29 cellular contexts compared by ENCODE assay signal in the genomic region with DNA sequence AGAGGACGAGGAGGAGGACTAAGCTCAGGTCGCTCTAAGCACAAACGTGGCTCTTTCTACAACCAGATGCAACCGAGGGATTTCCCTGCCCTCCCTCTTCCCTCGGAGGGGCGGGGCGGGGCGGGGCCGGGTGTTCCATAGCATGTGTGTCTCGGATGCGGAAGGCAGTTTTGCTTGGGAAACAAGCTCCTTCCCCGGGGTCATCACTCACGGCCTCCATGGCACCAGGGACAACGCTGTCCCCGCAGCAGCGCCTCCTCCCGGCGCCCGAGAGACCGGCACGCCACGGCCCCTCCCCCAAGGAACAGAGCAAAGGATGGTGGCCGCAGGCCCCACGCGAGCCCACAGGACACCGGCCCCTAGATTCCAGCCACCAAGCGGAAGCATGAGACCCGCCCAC.
DNase-seq lines count a peak whose midpoint lies in the region; ATAC-seq, FAIRE-seq and TF ChIP-seq lines count a peak whose summit lies in the region.
"Had no signal": no experiment of that assay in that cellular context is flagged by ENCODE, and none has a peak within 500 bp of the region (broad histone marks: within the 10 kb centered on the region; RNA-seq: fewer than 3 reads in every experiment).

No MANE protein-coding gene starts in this region.

- H3K4me2 ChIP-seq in PC-9: no peak overlapping the region

- 39 to 50% (median 48%) methylated on average over 28 of the region's 28 CpGs for WGBS in small intestine, 3 donors

- H3K4me1 ChIP-seq in iPS-20b (ENCODE audit: insufficient read depth, low read length): no peaks in the 10 kb centered on the region
- no peaks in the 10 kb centered on the region for H3K4me1 ChIP-seq in small intestine (ENCODE audit: control insufficient read depth in 2 of 2, insufficient read depth in 1 of 2, low read depth in 1 of 2, low read length in 1 of 2)
- H3K4me1 ChIP-seq in PC-9 (replicated peaks; ENCODE audit: insufficient read depth): no peaks in the 10 kb centered on the region
- H3K4me1 ChIP-seq: esophagus muscularis mucosa, foreskin keratinocyte, heart left ventricle had no signal

- H4K20me1 ChIP-seq in PC-9 (ENCODE audit: insufficient read depth): no peaks in the 10 kb centered on the region

- H3K27ac ChIP-seq in iPS-20b (ENCODE audit: low read length) (no peak overlapping the region), small intestine (ENCODE audit: low read depth in 1 of 2, low read length in 1 of 2) (no peak overlapping the region), PC-9 (no peak overlapping the region)
- H3K27ac ChIP-seq: cardiac muscle cell, esophagus muscularis mucosa, foreskin keratinocyte, heart left ventricle had no signal

- H3K27me3 ChIP-seq in iPS-20b (ENCODE audit: insufficient read depth, low read length): no peaks in the 10 kb centered on the region
- no peaks in the 10 kb centered on the region for H3K27me3 ChIP-seq in small intestine (ENCODE audit: control insufficient read depth in 2 of 2, insufficient read depth in 2 of 2, low read length in 2 of 2)
- H3K27me3 ChIP-seq in PC-9 (ENCODE audit: insufficient read depth, low read depth): peaks cover 100% of the 10 kb centered on the region
- H3K27me3 ChIP-seq: cardiac muscle cell, foreskin keratinocyte had no signal

- H3K9ac ChIP-seq in iPS-20b (ENCODE audit: low read depth, low read length): no peak overlapping the region; the same call in 1 of the 2 replicates

- H3K4me3 ChIP-seq in iPS-20b (ENCODE audit: low read length) (peak overlapping the region; percentile 32; the same call in 1 of the 2 replicates), small intestine (ENCODE audit: low read depth in 1 of 2, low read length in 2 of 2) (no peak overlapping the region), PC-9 (no peak overlapping the region)
- H3K4me3 ChIP-seq: cardiac muscle cell, esophagus muscularis mucosa, heart left ventricle had no signal

- no peak for ATAC-seq in HG03196 (IDR thresholded peaks at IDR 0.05; ENCODE audit: unreplicated experiment)
- ATAC-seq: foreskin keratinocyte; heart left ventricle; left lobe of liver; stimulated activated naive CD8-positive, alpha-beta T cell treated with anti-CD3 and anti-CD28 coated beads, Interleukin-15, Interleukin-2, amounts not matched to agents 100 U/mL and 50 U/mL, for 24 hours had no signal

- peak; percentile 38 for DNase-seq in NCI-H748 (lab: John Stamatoyannopoulos, UW; ENCODE audit: unreplicated experiment)
- no peak for DNase-seq in NCI-H748 treated with DMSO at 0.1 percent for 48 hours (lab: John Stamatoyannopoulos, UW)
- DNase-seq in NCI-H526 treated with DMSO at 0.1 percent for 48 hours (lab: John Stamatoyannopoulos, UW): peak; percentile 56
- DNase-seq in small intestine: peak; percentile 5
- no peak for DNase-seq in GM10266 (ENCODE audit: extremely low spot score)
- DNase-seq in PC-9: no peak
- DNase-seq: activated CD8-positive, alpha-beta memory T cell treated with anti-CD3 and anti-CD28 coated beads for 24 hours; activated effector memory CD4-positive, alpha-beta T cell treated with Interleukin-2 at 50 U/mL for 16 hours; activated naive CD8-positive, alpha-beta T cell treated with anti-CD3 and anti-CD28 coated beads for 36 hours; AML-193; aorta; CD4-positive, alpha-beta memory T cell; cortex of kidney; DMS 273 treated with DMSO at 0.1 percent for 48 hours; foreskin keratinocyte; GDM1; GOT3; heart left ventricle; NCI-H2081; NCI-H2227 treated with DMSO at 0.1 percent for 48 hours; nucleus accumbens; Right ventricle myocardium superior; stimulated activated naive CD8-positive, alpha-beta T cell treated with anti-CD3 and anti-CD28 coated beads, Interleukin-15, Interleukin-2, amounts not matched to agents 100 U/mL and 50 U/mL, for 24 hours; T-helper 2 cell had no signal

- intact Hi-C loops in PC-9 (cut with micrococcal nuclease; ENCODE audit: unreplicated experiment): no loop called here

- no peak overlapping the region for H2AFZ ChIP-seq in PC-9

- no peaks in the 10 kb centered on the region for H3K79me2 ChIP-seq in PC-9 (ENCODE audit: low read depth)

- no TSS peak for BruUV-seq in PC-9 (replicated peaks; lab: Mats Ljungman, UMichigan)

- H3K36me3 ChIP-seq in iPS-20b (ENCODE audit: insufficient read depth, low read depth, low read length): no peaks in the 10 kb centered on the region
- H3K36me3 ChIP-seq in small intestine (ENCODE audit: control insufficient read depth in 2 of 2, insufficient read depth in 2 of 2, low read length in 2 of 2): no peaks in the 10 kb centered on the region
- H3K36me3 ChIP-seq in PC-9 (ENCODE audit: low read depth): no peaks in the 10 kb centered on the region
- H3K36me3 ChIP-seq: cardiac muscle cell, esophagus muscularis mucosa, heart left ventricle had no signal

- no peaks in the 10 kb centered on the region for H3K9me2 ChIP-seq in PC-9 (ENCODE audit: insufficient read depth)

- no peaks in the 10 kb centered on the region for H3F3A ChIP-seq in PC-9 (ENCODE audit: insufficient read depth, low read depth)

- no peak for TF ChIP-seq CTCF in GM10266 (IDR thresholded peaks at IDR 0.05; ENCODE audit: control insufficient read depth, insufficient read depth, low read depth, missing control alignments)
- TF ChIP-seq CTCF in PC-9 (conservative IDR thresholded peaks at IDR 0.05): no peak

- no peak for FAIRE-seq in small intestine (lab: Jason Lieb, UNC)

- H3K9me3 ChIP-seq in iPS-20b (ENCODE audit: insufficient read depth, low read depth, low read length) (no peaks in the 10 kb centered on the region), small intestine (ENCODE audit: control insufficient read depth, low read depth) (no peaks in the 10 kb centered on the region), PC-9 (ENCODE audit: insufficient read depth, low read depth) (no peaks in the 10 kb centered on the region)
- H3K9me3 ChIP-seq: esophagus muscularis mucosa, heart left ventricle had no signal

- POLR2A ChIA-PET in PC-9 (lab: Charles Lee; ENCODE audit: unreplicated experiment): no interaction called here

- CTCF ChIA-PET in PC-9 (lab: Charles Lee): no interaction called here

Comparison
In these comparisons a context has a peak if more than half of its experiments do, and no peak if none do; other contexts are left out.
1. DNase-seq: peak in NCI-H748 (single experiment), NCI-H526 treated with DMSO at 0.1 percent for 48 hours (single experiment) and small intestine (single experiment); none in NCI-H748 treated with DMSO at 0.1 percent for 48 hours (single experiment), GM10266 (single experiment) and PC-9 (0 of 2).